1 cellular context compared by ENCODE assay signal in genomic region chr1:59605184-59605583, GRCh38.
TF ChIP-seq lines count a peak whose summit lies in the region.

No MANE protein-coding gene starts in this region.

TF ChIP-seq in GM12878, 131 proteins besides CTCF, POLR2A, EP300 and RAD21 (continued from another document):
- TF ChIP-seq E4F1 (IDR thresholded peaks at IDR 0.05; ENCODE audit: borderline replicate concordance, partially characterized antibody) (no peak), ZNF217 (IDR thresholded peaks at IDR 0.05) (no peak), RELB (IDR thresholded peaks at IDR 0.05; ENCODE audit: low read depth) (peak; percentile 83), KDM1A (IDR thresholded peaks at IDR 0.05; ENCODE audit: borderline replicate concordance) (no peak), ZBTB40 (IDR thresholded peaks at IDR 0.05; ENCODE audit: borderline replicate concordance) (no peak), NFIC (IDR thresholded peaks at IDR 0.05; ENCODE audit: low read depth, low read length) (no peak), REST (IDR thresholded peaks at IDR 0.05; ENCODE audit: low read depth, low read length) (no peak), STAT3 (IDR thresholded peaks at IDR 0.05; ENCODE audit: low read depth, low read length) (no peak), MTA2 (IDR thresholded peaks at IDR 0.05; ENCODE audit: low read depth) (peak; percentile 65), IRF5 (IDR thresholded peaks at IDR 0.05; ENCODE audit: borderline replicate concordance) (no peak), NBN (IDR thresholded peaks at IDR 0.05) (no peak), RFX5 (IDR thresholded peaks at IDR 0.05; ENCODE audit: low read depth, low read length) (no peak), ATF3 (IDR thresholded peaks at IDR 0.05; ENCODE audit: borderline replicate concordance, extremely low read depth, low read depth, low read length) (no peak), ATF2 (IDR thresholded peaks at IDR 0.05; ENCODE audit: low read length) (no peak), ZNF24 (IDR thresholded peaks at IDR 0.05) (no peak), IKZF1 (conservative IDR thresholded peaks at IDR 0.05) (peak; percentile 57), RELA (IDR thresholded peaks at IDR 0.05; ENCODE audit: borderline replicate concordance, partially characterized antibody) (peak; percentile 54), MLLT1 (IDR thresholded peaks at IDR 0.05) (no peak), SREBF2 (IDR thresholded peaks at IDR 0.05; ENCODE audit: low read length) (no peak), EGR1 (IDR thresholded peaks at IDR 0.05; ENCODE audit: borderline replicate concordance in 1 of 2, low read depth in 2 of 2, low read length in 2 of 2) (no peak), RCOR1 (conservative IDR thresholded peaks at IDR 0.05; ENCODE audit: low read depth, low read length) (no peak), TCF3 (IDR thresholded peaks at IDR 0.05; ENCODE audit: borderline replicate concordance, insufficient read depth, low read depth, low read length) (no peak), EZH2 (IDR thresholded peaks at IDR 0.05; ENCODE audit: borderline replicate concordance, control insufficient read depth, low read depth, low read length) (no peak), TCF12 (IDR thresholded peaks at IDR 0.05; ENCODE audit: low read depth, low read length) (no peak), PKNOX1 (IDR thresholded peaks at IDR 0.05) (no peak), SIN3A (IDR thresholded peaks at IDR 0.05; ENCODE audit: low read depth, low read length) (no peak), TBL1XR1 (IDR thresholded peaks at IDR 0.05; ENCODE audit: low read depth, low read length) (no peak), IKZF2 (IDR thresholded peaks at IDR 0.05) (peak; percentile 42 to 60; a peak in 2 of 4 replicates), ZNF622 (IDR thresholded peaks at IDR 0.05) (no peak), IRF4 (IDR thresholded peaks at IDR 0.05; ENCODE audit: low read depth, low read length) (no peak), MTA3 (IDR thresholded peaks at IDR 0.05; ENCODE audit: borderline replicate concordance, low read length) (no peak), CBX3 (IDR thresholded peaks at IDR 0.05; ENCODE audit: borderline replicate concordance, low read depth) (no peak), POLR2AphosphoS2 (IDR thresholded peaks at IDR 0.05; ENCODE audit: low read depth, low read length) (no peak), GABPA (IDR thresholded peaks at IDR 0.05; ENCODE audit: low read depth) (no peak), STAT1 (conservative IDR thresholded peaks at IDR 0.05) (no peak), SMAD5 (IDR thresholded peaks at IDR 0.05; ENCODE audit: low read depth) (no peak), IRF3 (IDR thresholded peaks at IDR 0.05) (no peak), USF1 (IDR thresholded peaks at IDR 0.05; ENCODE audit: borderline replicate concordance, extremely low read length, insufficient read depth, low read depth, low read length) (no peak)
